9 cellular contexts compared by ENCODE assay signal in genomic region chr1:40389871-40390560, GRCh38. TPM values are rescaled to one million over a fixed set of nuclear protein-coding genes. Genes with fewer than 3 reads are reported as not detected.
A peak's percentile ranks its signal among the peaks of the same experiment; 100 is the strongest.
DNase-seq lines count a peak whose midpoint lies in the region; ATAC-seq and TF ChIP-seq lines count a peak whose summit lies in the region.
"Had no signal": no experiment of that assay in that cellular context is flagged by ENCODE, and none has a peak within 500 bp of the region (broad histone marks: within the 10 kb centered on the region; RNA-seq: fewer than 3 reads in every experiment).

No MANE protein-coding gene starts in this region.

- BruUV-seq in OCI-LY7 (replicated peaks; lab: Mats Ljungman, UMichigan), result no TSS peak

- intact Hi-C loops in OCI-LY7 (cut with micrococcal nuclease; ENCODE audit: unreplicated experiment), result loop anchor here (10.0 kb wide), 1 partner anchor 305 kb away; the partner anchor contains the start of gene NFYC

- no peak for TF ChIP-seq CTCF in OCI-LY7 (conservative IDR thresholded peaks at IDR 0.05; ENCODE audit: low read length)

- peak overlapping the region; percentile 57 for H3K4me2 ChIP-seq in OCI-LY7 (ENCODE audit: low read length)

- peak overlapping the region; percentile 74 for H3K27ac ChIP-seq in OCI-LY7 (ENCODE audit: low read depth, low read length, poor library complexity, severe bottlenecking)

- DNase-seq in Ammon's horn (ENCODE audit: low spot score) (peak; percentile 78), OCI-LY7 (ENCODE audit: low spot score) (no peak), occipital lobe (lab: John Stamatoyannopoulos, UW) (peak; percentile 37), OCI-M1 (lab: John Stamatoyannopoulos, UW) (no peak)
- DNase-seq in activated effector memory CD4-positive, alpha-beta T cell treated with Interleukin-2 at 50 U/mL for 16 hours, result no peak
- DNase-seq: cerebellar nuclear complex had no signal

- ATAC-seq in HG03521 (IDR thresholded peaks at IDR 0.05; ENCODE audit: unreplicated experiment), result no peak
- ATAC-seq in HG02678 (IDR thresholded peaks at IDR 0.05; ENCODE audit: unreplicated experiment), result no peak

- peak overlapping the region; percentile 11 for H3K4me3 ChIP-seq in OCI-LY7 (ENCODE audit: low read depth, low read length, poor library complexity, severe bottlenecking)
- peak overlapping the region; percentile 6 for H3K4me3 ChIP-seq in endocrine pancreas (ENCODE audit: control insufficient read depth, insufficient read depth, low read length)

- H3K36me3 ChIP-seq in OCI-LY7 (ENCODE audit: insufficient read depth, low read length) (peaks cover 17% of the 10 kb centered on the region; the same call in 1 of the 2 replicates), endocrine pancreas (ENCODE audit: control insufficient read depth, insufficient read depth, low read length) (no peaks in the 10 kb centered on the region)

- H3K79me2 ChIP-seq in OCI-LY7 (ENCODE audit: insufficient read depth, low read depth, low read length), result peaks cover 84% of the 10 kb centered on the region

- H3K9me3 ChIP-seq in OCI-LY7 (ENCODE audit: low read length) (no peaks in the 10 kb centered on the region), endocrine pancreas (ENCODE audit: control insufficient read depth, low read length) (no peaks in the 10 kb centered on the region)

- H3K4me1 ChIP-seq in OCI-LY7 (ENCODE audit: insufficient read depth, low read length, poor library complexity, severe bottlenecking) (peaks cover 93% of the 10 kb centered on the region), endocrine pancreas (ENCODE audit: control insufficient read depth, insufficient read depth, low read length) (peaks cover 36% of the 10 kb centered on the region)

- no peak overlapping the region for H3K9ac ChIP-seq in endocrine pancreas (ENCODE audit: control insufficient read depth, insufficient read depth, low read length)

- H3K27me3 ChIP-seq in endocrine pancreas (ENCODE audit: control insufficient read depth, insufficient read depth, low read length), result no peaks in the 10 kb centered on the region

- POLR2A ChIA-PET in OCI-LY7 (lab: Charles Lee), result interaction anchor here (0.5 to 7.3 kb wide), 8 partner anchors 7 to 323 kb away, joined by 3 to 89 read pairs (median 3); no protein-coding TSS in a partner anchor

- H2AFZ ChIP-seq in OCI-LY7 (ENCODE audit: low read length), result no peak overlapping the region

- CTCF ChIA-PET in OCI-LY7 (lab: Charles Lee; ENCODE audit: unreplicated experiment), result interaction anchor here (1.0 kb wide), 1 partner anchor 9 kb away, joined by 3 read pairs; no protein-coding TSS in a partner anchor

- H3K9me2 ChIP-seq in OCI-LY7 (ENCODE audit: insufficient read depth, low read length), result no peaks in the 10 kb centered on the region

- H4K20me1 ChIP-seq in OCI-LY7 (ENCODE audit: insufficient read depth, low read length), result no peaks in the 10 kb centered on the region

RNA-seq across cellular contexts. Expression of gene SMAP2, which starts 16.5 kb away (rescaled TPM):
- total RNA-seq in OCI-LY7 (2014; rRNA removed; shearing (Covaris generic)), result 50.3 and 60.5 TPM in 2 replicates
- total RNA-seq in OCI-LY7 (2022), result 105 and 118 TPM in 2 replicates
- total RNA-seq in occipital lobe, result 24.6 TPM

Comparison
In these comparisons a context has a peak if more than half of its experiments do, and no peak if none do; other contexts are left out.
1. DNase-seq: peak in Ammon's horn (single experiment) and occipital lobe (single experiment); none in OCI-LY7 (single experiment), activated effector memory CD4-positive, alpha-beta T cell treated with Interleukin-2 at 50 U/mL for 16 hours (single experiment) and OCI-M1 (single experiment).